In the genomic region with DNA sequence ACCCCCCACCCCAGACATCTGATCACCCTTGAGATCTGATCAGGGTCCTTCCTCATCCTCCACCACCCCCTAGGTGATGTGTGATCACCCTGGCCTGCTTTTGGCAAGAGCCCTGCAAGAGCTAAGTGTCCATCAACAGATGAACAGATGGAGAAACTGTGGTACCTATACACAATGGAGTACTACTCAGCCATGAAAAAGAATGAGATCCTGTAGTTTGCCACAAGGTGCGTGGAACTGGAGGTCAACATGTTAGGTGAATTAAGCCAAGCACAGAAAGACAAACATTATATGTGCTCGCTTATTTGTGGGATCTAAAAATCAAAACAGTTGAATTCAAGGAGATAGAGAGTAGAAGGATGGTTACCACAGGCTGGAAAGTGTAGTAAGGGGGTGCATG, we compare ENCODE assay signal across 1 cellular context.
TF ChIP-seq lines count a peak whose summit lies in the region.

No MANE protein-coding gene starts in this region.

TF ChIP-seq in H1, 55 proteins besides CTCF, POLR2A, EP300 and RAD21:
- no peak for TF ChIP-seq TCF12 (IDR thresholded peaks at IDR 0.05; ENCODE audit: low read depth, low read length)
- peak; percentile 87; the same call in 1 of the 2 replicates for TF ChIP-seq KDM1A (IDR thresholded peaks at IDR 0.05; ENCODE audit: borderline replicate concordance, low read length)
- TF ChIP-seq HDAC2 (IDR thresholded peaks at IDR 0.05; ENCODE audit: borderline replicate concordance in 1 of 2, low read depth in 2 of 2, low read length in 2 of 2): 0 out of 4 replicates have a peak, but pooled peaks of 1 of the 2 experiments have one; percentile 41
